ENCODE assay signal across 1 cellular context in genomic region chr12:95336387-95337067, GRCh38.
TF ChIP-seq lines count a peak whose summit lies in the region.

No MANE protein-coding gene starts in this region.

TF ChIP-seq in HepG2, 621 proteins besides CTCF, POLR2A, EP300 and RAD21 (continued from another document and continues in another):
- TF ChIP-seq, protein P1, sequence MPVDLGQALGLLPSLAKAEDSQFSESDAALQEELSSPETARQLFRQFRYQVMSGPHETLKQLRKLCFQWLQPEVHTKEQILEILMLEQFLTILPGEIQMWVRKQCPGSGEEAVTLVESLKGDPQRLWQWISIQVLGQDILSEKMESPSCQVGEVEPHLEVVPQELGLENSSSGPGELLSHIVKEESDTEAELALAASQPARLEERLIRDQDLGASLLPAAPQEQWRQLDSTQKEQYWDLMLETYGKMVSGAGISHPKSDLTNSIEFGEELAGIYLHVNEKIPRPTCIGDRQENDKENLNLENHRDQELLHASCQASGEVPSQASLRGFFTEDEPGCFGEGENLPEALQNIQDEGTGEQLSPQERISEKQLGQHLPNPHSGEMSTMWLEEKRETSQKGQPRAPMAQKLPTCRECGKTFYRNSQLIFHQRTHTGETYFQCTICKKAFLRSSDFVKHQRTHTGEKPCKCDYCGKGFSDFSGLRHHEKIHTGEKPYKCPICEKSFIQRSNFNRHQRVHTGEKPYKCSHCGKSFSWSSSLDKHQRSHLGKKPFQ (CRISPR knock-in tag; IDR thresholded peaks at IDR 0.05; ENCODE audit: insufficient replicate concordance) = no peak
- TF ChIP-seq ZBTB8A (CRISPR knock-in tag; IDR thresholded peaks at IDR 0.05; ENCODE audit: borderline replicate concordance, low read depth) (no peak), REPIN1 (CRISPR knock-in tag; IDR thresholded peaks at IDR 0.05; ENCODE audit: borderline replicate concordance, low read depth) (no peak; the same call in 1 of the 2 replicates), ZBTB2 (CRISPR knock-in tag; IDR thresholded peaks at IDR 0.05; ENCODE audit: low read depth) (no peak), MYNN (CRISPR knock-in tag; IDR thresholded peaks at IDR 0.05; ENCODE audit: low read depth) (no peak), MIXL1 (CRISPR knock-in tag; IDR thresholded peaks at IDR 0.05) (peak; percentile 48; the same call in 1 of the 2 replicates), ZNF431 (CRISPR knock-in tag; IDR thresholded peaks at IDR 0.05; ENCODE audit: borderline replicate concordance, low read depth) (no peak), ZNF782 (CRISPR knock-in tag; IDR thresholded peaks at IDR 0.05; ENCODE audit: borderline replicate concordance) (no peak), RBM22 (optimal IDR thresholded peaks at IDR 0.05; ENCODE audit: low read length) (no peak), ZNF570 (CRISPR knock-in tag; IDR thresholded peaks at IDR 0.05; ENCODE audit: borderline replicate concordance) (no peak), ZNF784 (CRISPR knock-in tag; IDR thresholded peaks at IDR 0.05; ENCODE audit: borderline replicate concordance) (no peak), GTF3A (CRISPR knock-in tag; conservative IDR thresholded peaks at IDR 0.05) (no peak), CREB1 (IDR thresholded peaks at IDR 0.05) (no peak), CREB1 (CRISPR knock-in tag; IDR thresholded peaks at IDR 0.05) (no peak), ZZZ3 (CRISPR knock-in tag; IDR thresholded peaks at IDR 0.05; ENCODE audit: borderline replicate concordance) (no peak), SP2 (CRISPR knock-in tag; IDR thresholded peaks at IDR 0.05) (no peak), ETV5 (CRISPR knock-in tag; IDR thresholded peaks at IDR 0.05; ENCODE audit: borderline replicate concordance) (no peak), HOXD1 (CRISPR knock-in tag; IDR thresholded peaks at IDR 0.05) (no peak), SRF (IDR thresholded peaks at IDR 0.05; ENCODE audit: low read depth, low read length) (0 out of 2 replicates have a peak, but pooled peaks have one; percentile 50), ZNF672 (CRISPR knock-in tag; IDR thresholded peaks at IDR 0.05) (no peak), IRX3 (CRISPR knock-in tag; IDR thresholded peaks at IDR 0.05; ENCODE audit: borderline replicate concordance, low read depth) (no peak), ZNF235 (CRISPR knock-in tag; IDR thresholded peaks at IDR 0.05; ENCODE audit: borderline replicate concordance) (no peak), HNRNPH1 (optimal IDR thresholded peaks at IDR 0.05; ENCODE audit: low read depth, low read length) (no peak), TCF7L2 (IDR thresholded peaks at IDR 0.05; ENCODE audit: low read depth, low read length) (no peak), ZBTB14 (CRISPR knock-in tag; IDR thresholded peaks at IDR 0.05) (no peak), ZNF75D (CRISPR knock-in tag; IDR thresholded peaks at IDR 0.05; ENCODE audit: borderline replicate concordance) (no peak), ZNF292 (CRISPR knock-in tag; IDR thresholded peaks at IDR 0.05; ENCODE audit: borderline replicate concordance, low read depth) (no peak), ZNF343 (CRISPR knock-in tag; IDR thresholded peaks at IDR 0.05) (no peak), HOXA3 (CRISPR knock-in tag; IDR thresholded peaks at IDR 0.05) (no peak; the same call in 1 of the 2 replicates), ZNF33A (CRISPR knock-in tag; IDR thresholded peaks at IDR 0.05; ENCODE audit: borderline replicate concordance) (no peak), ZNF614 (CRISPR knock-in tag; IDR thresholded peaks at IDR 0.05; ENCODE audit: borderline replicate concordance) (peak; percentile 58; the same call in 1 of the 2 replicates), ZNF354B (CRISPR knock-in tag; IDR thresholded peaks at IDR 0.05) (no peak), DNMT1 (CRISPR knock-in tag; IDR thresholded peaks at IDR 0.05) (no peak), TEAD2 (CRISPR knock-in tag; IDR thresholded peaks at IDR 0.05) (no peak), REXO4 (CRISPR knock-in tag; IDR thresholded peaks at IDR 0.05; ENCODE audit: borderline replicate concordance) (no peak), ZNF674 (CRISPR knock-in tag; IDR thresholded peaks at IDR 0.05; ENCODE audit: low read depth) (no peak), MAFK (conservative IDR thresholded peaks at IDR 0.05 in 1 of 2, IDR thresholded peaks at IDR 0.05 in 1 of 2; ENCODE audit: low read length in 2 of 2) (no peak), ZBTB44 (CRISPR knock-in tag; IDR thresholded peaks at IDR 0.05) (no peak), TRIM22 (IDR thresholded peaks at IDR 0.05) (no peak), PAF1 (CRISPR knock-in tag; IDR thresholded peaks at IDR 0.05) (no peak), IKZF1 (IDR thresholded peaks at IDR 0.05) (no peak), ZNF335 (CRISPR knock-in tag; IDR thresholded peaks at IDR 0.05) (no peak), ZBTB38 (CRISPR knock-in tag; IDR thresholded peaks at IDR 0.05) (no peak), ATF4 (CRISPR knock-in tag; IDR thresholded peaks at IDR 0.05) (no peak), KLF11 (CRISPR knock-in tag; IDR thresholded peaks at IDR 0.05) (no peak), GATAD1 (CRISPR knock-in tag; IDR thresholded peaks at IDR 0.05) (peak; percentile 56; the same call in 1 of the 2 replicates), ZC3H4 (CRISPR knock-in tag; IDR thresholded peaks at IDR 0.05; ENCODE audit: borderline replicate concordance) (no peak), MYC (CRISPR knock-in tag; IDR thresholded peaks at IDR 0.05; ENCODE audit: borderline replicate concordance) (no peak), CHD4 (IDR thresholded peaks at IDR 0.05; ENCODE audit: borderline replicate concordance, low read length) (no peak), ELF4 (CRISPR knock-in tag; IDR thresholded peaks at IDR 0.05; ENCODE audit: borderline replicate concordance) (no peak), MIER2 (CRISPR knock-in tag; IDR thresholded peaks at IDR 0.05) (no peak), ZNF501 (CRISPR knock-in tag; IDR thresholded peaks at IDR 0.05) (no peak)
- TF ChIP-seq, protein P2, sequence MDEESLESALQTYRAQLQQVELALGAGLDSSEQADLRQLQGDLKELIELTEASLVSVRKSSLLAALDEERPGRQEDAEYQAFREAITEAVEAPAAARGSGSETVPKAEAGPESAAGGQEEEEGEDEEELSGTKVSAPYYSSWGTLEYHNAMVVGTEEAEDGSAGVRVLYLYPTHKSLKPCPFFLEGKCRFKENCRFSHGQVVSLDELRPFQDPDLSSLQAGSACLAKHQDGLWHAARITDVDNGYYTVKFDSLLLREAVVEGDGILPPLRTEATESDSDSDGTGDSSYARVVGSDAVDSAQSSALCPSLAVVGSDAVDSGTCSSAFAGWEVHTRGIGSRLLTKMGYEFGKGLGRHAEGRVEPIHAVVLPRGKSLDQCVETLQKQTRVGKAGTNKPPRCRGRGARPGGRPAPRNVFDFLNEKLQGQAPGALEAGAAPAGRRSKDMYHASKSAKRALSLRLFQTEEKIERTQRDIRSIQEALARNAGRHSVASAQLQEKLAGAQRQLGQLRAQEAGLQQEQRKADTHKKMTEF (CRISPR knock-in tag; IDR thresholded peaks at IDR 0.05) = 0 out of 2 replicates have a peak, but pooled peaks have one; percentile 41
- TF ChIP-seq, protein P3, sequence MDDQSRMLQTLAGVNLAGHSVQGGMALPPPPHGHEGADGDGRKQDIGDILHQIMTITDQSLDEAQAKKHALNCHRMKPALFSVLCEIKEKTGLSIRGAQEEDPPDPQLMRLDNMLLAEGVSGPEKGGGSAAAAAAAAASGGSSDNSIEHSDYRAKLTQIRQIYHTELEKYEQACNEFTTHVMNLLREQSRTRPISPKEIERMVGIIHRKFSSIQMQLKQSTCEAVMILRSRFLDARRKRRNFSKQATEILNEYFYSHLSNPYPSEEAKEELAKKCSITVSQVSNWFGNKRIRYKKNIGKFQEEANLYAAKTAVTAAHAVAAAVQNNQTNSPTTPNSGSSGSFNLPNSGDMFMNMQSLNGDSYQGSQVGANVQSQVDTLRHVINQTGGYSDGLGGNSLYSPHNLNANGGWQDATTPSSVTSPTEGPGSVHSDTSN (CRISPR knock-in tag; IDR thresholded peaks at IDR 0.05; ENCODE audit: borderline replicate concordance) = no peak
- TF ChIP-seq, protein P4, sequence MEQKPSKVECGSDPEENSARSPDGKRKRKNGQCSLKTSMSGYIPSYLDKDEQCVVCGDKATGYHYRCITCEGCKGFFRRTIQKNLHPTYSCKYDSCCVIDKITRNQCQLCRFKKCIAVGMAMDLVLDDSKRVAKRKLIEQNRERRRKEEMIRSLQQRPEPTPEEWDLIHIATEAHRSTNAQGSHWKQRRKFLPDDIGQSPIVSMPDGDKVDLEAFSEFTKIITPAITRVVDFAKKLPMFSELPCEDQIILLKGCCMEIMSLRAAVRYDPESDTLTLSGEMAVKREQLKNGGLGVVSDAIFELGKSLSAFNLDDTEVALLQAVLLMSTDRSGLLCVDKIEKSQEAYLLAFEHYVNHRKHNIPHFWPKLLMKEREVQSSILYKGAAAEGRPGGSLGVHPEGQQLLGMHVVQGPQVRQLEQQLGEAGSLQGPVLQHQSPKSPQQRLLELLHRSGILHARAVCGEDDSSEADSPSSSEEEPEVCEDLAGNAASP (CRISPR knock-in tag; IDR thresholded peaks at IDR 0.05; ENCODE audit: borderline replicate concordance) = peak; percentile 49; the same call in 1 of the 2 replicates
- TF ChIP-seq, protein P5, sequence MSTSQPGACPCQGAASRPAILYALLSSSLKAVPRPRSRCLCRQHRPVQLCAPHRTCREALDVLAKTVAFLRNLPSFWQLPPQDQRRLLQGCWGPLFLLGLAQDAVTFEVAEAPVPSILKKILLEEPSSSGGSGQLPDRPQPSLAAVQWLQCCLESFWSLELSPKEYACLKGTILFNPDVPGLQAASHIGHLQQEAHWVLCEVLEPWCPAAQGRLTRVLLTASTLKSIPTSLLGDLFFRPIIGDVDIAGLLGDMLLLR (CRISPR knock-in tag; IDR thresholded peaks at IDR 0.05) = no peak
- TF ChIP-seq, protein P6, sequence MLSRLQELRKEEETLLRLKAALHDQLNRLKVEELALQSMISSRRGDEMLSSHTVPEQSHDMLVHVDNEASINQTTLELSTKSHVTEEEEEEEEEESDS (CRISPR knock-in tag; IDR thresholded peaks at IDR 0.05; ENCODE audit: borderline replicate concordance) = no peak
